ENCODE assay signal across 22 cellular contexts in genomic region chr6:7529141-7529540, GRCh38. TPM values are rescaled to one million over a fixed set of nuclear protein-coding genes. Genes with fewer than 3 reads are reported as not detected.
A peak's percentile ranks its signal among the peaks of the same experiment; 100 is the strongest.
DNase-seq lines count a peak whose midpoint lies in the region; TF ChIP-seq lines count a peak whose summit lies in the region.
"Had no signal": no experiment of that assay in that cellular context is flagged by ENCODE, and none has a peak within 500 bp of the region (broad histone marks: within the 10 kb centered on the region; RNA-seq: fewer than 3 reads in every experiment).

No MANE protein-coding gene starts in this region.

- H3K4me1 ChIP-seq in mammary epithelial cell (ENCODE audit: insufficient read depth, low read length) (peaks cover 28% of the 10 kb centered on the region), neural progenitor cell (peaks cover 14% of the 10 kb centered on the region)
- H3K4me1 ChIP-seq: BLaER1, Peyer's patch had no signal

- H3K27me3 Mint-ChIP-seq in MCF 10A (ENCODE audit: insufficient read depth, unreplicated experiment), result no peaks in the 10 kb centered on the region
- H3K27me3 Mint-ChIP-seq in nephron (ENCODE audit: low read depth), result peaks cover 18% of the 10 kb centered on the region
- no peaks in the 10 kb centered on the region for H3K27me3 Mint-ChIP-seq in type B pancreatic cell
- H3K27me3 Mint-ChIP-seq in neural progenitor cell (ENCODE audit: insufficient read depth, low read depth), result peaks cover 4% of the 10 kb centered on the region

- H3K9me3 ChIP-seq in mammary epithelial cell (replicated peaks; ENCODE audit: insufficient read depth, low read length) (no peaks in the 10 kb centered on the region), neural progenitor cell (ENCODE audit: low read depth) (no peaks in the 10 kb centered on the region)
- H3K9me3 ChIP-seq: BLaER1, Peyer's patch had no signal

- no peaks in the 10 kb centered on the region for H3K36me3 Mint-ChIP-seq in MCF 10A (ENCODE audit: insufficient read depth, unreplicated experiment)
- H3K36me3 Mint-ChIP-seq in nephron (ENCODE audit: low read depth), result no peaks in the 10 kb centered on the region
- H3K36me3 Mint-ChIP-seq in type B pancreatic cell, result no peaks in the 10 kb centered on the region
- H3K36me3 Mint-ChIP-seq in neural progenitor cell, result no peaks in the 10 kb centered on the region
- H3K36me3 Mint-ChIP-seq: CD8-positive, alpha-beta T cell had no signal

- H4K20me1 ChIP-seq in mammary epithelial cell (ENCODE audit: insufficient read depth, low read length) (no peaks in the 10 kb centered on the region), neural progenitor cell (ENCODE audit: low read depth) (no peaks in the 10 kb centered on the region)
- H4K20me1 ChIP-seq: BLaER1 had no signal

- POLR2A ChIA-PET in MCF 10A (lab: Yijun Ruan, JAX), result interaction anchor here (0.6 to 2.3 kb wide), 12 partner anchors 8 to 110 kb away, joined by 3 to 18 read pairs (median 4); partner anchors contain the start of gene DSP

- H3K4me3 ChIP-seq in mammary epithelial cell (replicated peaks in 1 of 3; ENCODE audit: insufficient read depth in 1 of 3, low read depth in 2 of 3, low read length in 3 of 3) (no peak overlapping the region), brain microvascular endothelial cell (ENCODE audit: low read depth, low read length) (no peak overlapping the region), neural progenitor cell (no peak overlapping the region)
- H3K4me3 ChIP-seq: BLaER1, Peyer's patch, SK-N-MC had no signal

- intact Hi-C loops in mammary epithelial cell (cut with micrococcal nuclease) (no loop called here), MCF 10A (cut with micrococcal nuclease) (no loop called here)

- H3K4me2 ChIP-seq in mammary epithelial cell (ENCODE audit: insufficient read depth, low read depth, low read length), result no peak overlapping the region
- H3K4me2 ChIP-seq in neural progenitor cell, result no peak overlapping the region
- H3K4me2 ChIP-seq: BLaER1 had no signal

- dilution Hi-C loops in mammary epithelial cell (cut with HindIII; ENCODE audit: low sequenced_read_pairs), result loop anchor here (5.0 kb wide), 1 partner anchor 62 kb away; no protein-coding TSS in a partner anchor

- H3K9me3 Mint-ChIP-seq in MCF 10A (ENCODE audit: unreplicated experiment), result no peaks in the 10 kb centered on the region
- no peaks in the 10 kb centered on the region for H3K9me3 Mint-ChIP-seq in nephron
- H3K9me3 Mint-ChIP-seq in type B pancreatic cell, result no peaks in the 10 kb centered on the region
- peaks cover 2% of the 10 kb centered on the region for H3K9me3 Mint-ChIP-seq in neural progenitor cell
- H3K9me3 Mint-ChIP-seq: CD8-positive, alpha-beta T cell had no signal

- H3K4me3 Mint-ChIP-seq in MCF 10A (ENCODE audit: unreplicated experiment), result no peak overlapping the region
- no peak overlapping the region for H3K4me3 Mint-ChIP-seq in nephron
- no peak overlapping the region for H3K4me3 Mint-ChIP-seq in type B pancreatic cell
- no peak overlapping the region for H3K4me3 Mint-ChIP-seq in neural progenitor cell
- H3K4me3 Mint-ChIP-seq: CD8-positive, alpha-beta T cell; H9 had no signal

- H3K4me1 Mint-ChIP-seq in MCF 10A (ENCODE audit: insufficient read depth, unreplicated experiment) (peaks cover 20% of the 10 kb centered on the region), nephron (peaks cover 5% of the 10 kb centered on the region), type B pancreatic cell (ENCODE audit: unreplicated experiment) (peaks cover 22% of the 10 kb centered on the region), neural progenitor cell (peaks cover 11% of the 10 kb centered on the region)

- BruUV-seq in mammary epithelial cell (replicated peaks; lab: Mats Ljungman, UMichigan), result TSS peak; percentile 93
- BruUV-seq in MCF 10A (replicated peaks; lab: Mats Ljungman, UMichigan), result no TSS peak

- TF ChIP-seq CTCF in mammary epithelial cell (conservative IDR thresholded peaks at IDR 0.05 in 1 of 2, IDR thresholded peaks at IDR 0.05 in 1 of 2; ENCODE audit: extremely low read depth in 1 of 2, insufficient read depth in 1 of 2, low read depth in 1 of 2, low read length in 2 of 2) (no peak), MCF 10A (IDR thresholded peaks at IDR 0.05; ENCODE audit: unreplicated experiment) (no peak), brain microvascular endothelial cell (IDR thresholded peaks at IDR 0.05; ENCODE audit: low read depth, low read length, missing control alignments) (no peak), nephron (IDR thresholded peaks at IDR 0.05; ENCODE audit: unreplicated experiment in 3 of 3) (no peak), type B pancreatic cell (conservative IDR thresholded peaks at IDR 0.05) (no peak), neural progenitor cell (IDR thresholded peaks at IDR 0.05) (no peak)

- in situ Hi-C loops in mammary epithelial cell (cut with MboI; ENCODE audit: low sequenced_read_pairs in 2 of 2) (no loop called here), brain microvascular endothelial cell (cut with HindIII; ENCODE audit: low pct_ligation_motif_present, low sequenced_read_pairs) (no loop called here)

- CTCF ChIA-PET in mammary epithelial cell (lab: Charles Lee; ENCODE audit: low non-redundant PET) (no interaction called here), MCF 10A (lab: Yijun Ruan, JAX) (no interaction called here)

- H2AFZ ChIP-seq in mammary epithelial cell (ENCODE audit: low read depth, low read length), result no peak overlapping the region
- H2AFZ ChIP-seq in neural progenitor cell (replicated peaks), result no peak overlapping the region

- H3K36me3 ChIP-seq in mammary epithelial cell (ENCODE audit: insufficient read depth, low read length) (no peaks in the 10 kb centered on the region), brain microvascular endothelial cell (replicated peaks) (no peaks in the 10 kb centered on the region), neural progenitor cell (no peaks in the 10 kb centered on the region)
- H3K36me3 ChIP-seq: BLaER1, Peyer's patch had no signal

- H3K79me2 ChIP-seq in mammary epithelial cell (ENCODE audit: insufficient read depth, low read length) (no peaks in the 10 kb centered on the region), neural progenitor cell (ENCODE audit: low read depth) (no peaks in the 10 kb centered on the region)

- DNase-seq in mammary epithelial cell, result no peak
- no peak for DNase-seq in MCF 10A (ENCODE audit: unreplicated experiment)
- DNase-seq in brain microvascular endothelial cell, result no peak
- DNase-seq in type B pancreatic cell (ENCODE audit: extremely low spot score, unreplicated experiment), result no peak
- DNase-seq in neural progenitor cell (ENCODE audit: low spot score), result no peak
- no peak for DNase-seq in mucosa of gallbladder (ENCODE audit: low spot score)
- no peak for DNase-seq in NCI-H345 (lab: John Stamatoyannopoulos, UW)
- DNase-seq: 8988T; CD8-positive, alpha-beta T cell; DMS79 treated with DMSO at 0.1 percent for 48 hours; GDM1; H9; KBM-7; NCI-H1436; NCI-H2029; NCI-H2171 treated with DMSO at 0.1 percent for 48 hours; NCI-H774; Peyer's patch; Right ventricle myocardium superior had no signal

- H3K27ac Mint-ChIP-seq in MCF 10A (ENCODE audit: low read depth, unreplicated experiment) (no peak overlapping the region), nephron (peak overlapping the region in 2 of 3 experiments; percentile 41 to 89), type B pancreatic cell (peak overlapping the region; percentile 54), neural progenitor cell (no peak overlapping the region)
- H3K27ac Mint-ChIP-seq: CD8-positive, alpha-beta T cell; H9 had no signal

- no peaks in the 10 kb centered on the region for H3F3A ChIP-seq in neural progenitor cell (ENCODE audit: low read depth)

- H3K9ac ChIP-seq in mammary epithelial cell (ENCODE audit: insufficient read depth, low read length) (no peak overlapping the region), neural progenitor cell (no peak overlapping the region)
- H3K9ac ChIP-seq: BLaER1 had no signal

- 76% methylated on average over 6 of the region's 6 CpGs for WGBS in mammary epithelial cell (ENCODE audit: low coverage, missing lambda C conversion rate)

- H3K27ac ChIP-seq in mammary epithelial cell (ENCODE audit: insufficient read depth, low read depth, low read length), result peak overlapping the region; percentile 48
- peak overlapping the region; percentile 92 for H3K27ac ChIP-seq in brain microvascular endothelial cell
- no peak overlapping the region for H3K27ac ChIP-seq in neural progenitor cell
- H3K27ac ChIP-seq: BLaER1, Peyer's patch, SK-N-MC had no signal

- no peaks in the 10 kb centered on the region for H3K27me3 ChIP-seq in mammary epithelial cell (ENCODE audit: insufficient read depth, low read length)
- no peaks in the 10 kb centered on the region for H3K27me3 ChIP-seq in brain microvascular endothelial cell (replicated peaks)
- no peaks in the 10 kb centered on the region for H3K27me3 ChIP-seq in neural progenitor cell
- H3K27me3 ChIP-seq: BLaER1, Peyer's patch had no signal

RNA-seq across cellular contexts. Expression of gene DSP, which starts 12.3 kb away (rescaled TPM):
- total RNA-seq in mammary epithelial cell (100 to 1,000 TPM; 397 to 468 TPM), MCF 10A (2022) (163 and 227 TPM in 2 replicates), type B pancreatic cell (ENCODE audit: low replicate concordance) (210 and 517 TPM in 2 replicates), neural progenitor cell (ENCODE audit: low replicate concordance) (38.3 and 38.7 TPM in 2 replicates), mucosa of gallbladder (79.1 TPM)
- polyA plus RNA-seq in mammary epithelial cell, result 93.5 TPM
- 473 TPM for polyA minus RNA-seq in mammary epithelial cell

Comparison
In these comparisons a context has a peak if more than half of its experiments do, and no peak if none do; other contexts are left out.
1. H3K27ac Mint-ChIP-seq: peak in nephron (2 of 3) and type B pancreatic cell (single experiment); none in MCF 10A (single experiment) and neural progenitor cell (single experiment).